ENCODE assay signal across 23 cellular contexts in the genomic region with DNA sequence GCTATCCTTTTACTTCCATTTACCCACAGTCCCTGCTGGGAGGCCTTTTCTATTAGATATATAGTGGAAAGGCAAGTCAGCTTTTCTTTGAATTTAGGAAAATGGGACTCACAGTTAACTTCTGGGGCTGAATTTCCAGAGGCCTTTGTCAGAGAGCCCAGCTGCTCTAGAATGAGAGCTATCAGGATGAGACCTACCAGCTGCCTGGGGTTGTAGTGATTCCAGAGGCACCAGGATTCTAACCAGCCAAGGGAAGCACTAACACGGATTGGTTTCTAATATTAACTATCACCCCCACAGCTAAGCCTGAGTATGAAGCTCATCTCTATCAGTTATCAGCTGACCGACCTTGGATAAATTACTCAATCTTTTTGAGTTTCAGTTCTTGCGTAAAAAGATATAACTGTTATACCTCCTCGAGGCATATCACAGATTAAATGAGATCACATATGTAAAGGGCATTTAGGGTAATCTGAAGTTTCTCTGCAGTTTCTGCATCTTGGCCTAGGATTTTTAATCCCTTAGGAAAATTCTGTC. TPM values are rescaled to one million over a fixed set of nuclear protein-coding genes. Genes with fewer than 3 reads are reported as not detected.
DNase-seq lines count a peak whose midpoint lies in the region; ATAC-seq and TF ChIP-seq lines count a peak whose summit lies in the region.
"Had no signal": no experiment of that assay in that cellular context is flagged by ENCODE, and none has a peak within 500 bp of the region (broad histone marks: within the 10 kb centered on the region; RNA-seq: fewer than 3 reads in every experiment).

No MANE protein-coding gene starts in this region.

- no peaks in the 10 kb centered on the region for H3K27me3 ChIP-seq in gastroesophageal sphincter
- no peaks in the 10 kb centered on the region for H3K27me3 ChIP-seq in tibial nerve
- H3K27me3 ChIP-seq: cardiac muscle cell, neural progenitor cell had no signal

- H3K9me3 ChIP-seq in gastroesophageal sphincter = no peaks in the 10 kb centered on the region
- no peaks in the 10 kb centered on the region for H3K9me3 ChIP-seq in tibial nerve

- no peak overlapping the region for H3K4me3 Mint-ChIP-seq in nephron progenitor cell
- H3K4me3 Mint-ChIP-seq: activated T-cell treated with anti-CD3 and anti-CD28 coated beads, Interleukin-2, amount 50 U/mL, for 4 hours; neural progenitor cell had no signal

- H3K27me3 Mint-ChIP-seq in nephron progenitor cell (ENCODE audit: low read depth, poor library complexity) = peaks cover 4% of the 10 kb centered on the region

- no peak for TF ChIP-seq POLR2A in gastroesophageal sphincter (IDR thresholded peaks at IDR 0.05)
- no peak for TF ChIP-seq POLR2A in tibial nerve (IDR thresholded peaks at IDR 0.05)

- DNase-seq in amniotic epithelial cell (ENCODE audit: low read depth) (peak; percentile 68), nephron progenitor cell (no peak), tibial nerve (ENCODE audit: low spot score in 2 of 2) (no peak), NCI-H1436 (lab: John Stamatoyannopoulos, UW) (no peak), GM10266 (ENCODE audit: extremely low spot score) (no peak)
- DNase-seq: activated CD4-positive, alpha-beta T cell treated with anti-CD3 and anti-CD28 coated beads for 4 hours; activated naive CD4-positive, alpha-beta T cell treated with anti-CD3 and anti-CD28 coated beads, Interleukin-2, amount 50 U/mL, for 16 hours; activated T-cell treated with anti-CD3 and anti-CD28 coated beads, Interleukin-2, amount 50 U/mL, for 4 hours; Calu3; foreskin fibroblast; Kasumi-1; left colon; NCI-H1048; NCI-H187 treated with DMSO at 0.1 percent for 48 hours; posterior cingulate gyrus; RPMI8226 had no signal

- peak overlapping the region; percentile 57 for H3K27ac Mint-ChIP-seq in nephron progenitor cell
- H3K27ac Mint-ChIP-seq: neural progenitor cell had no signal

- WGBS in gastroesophageal sphincter (ENCODE audit: low coverage in 1 of 2), 2 donors = 54 to 69% methylated on average over 4 of the region's 4 CpGs
- WGBS in tibial nerve, 2 donors = 77 to 81% methylated on average over 4 of the region's 4 CpGs

- H3K4me1 ChIP-seq in gastroesophageal sphincter (peaks cover 25 to 77% (median 28%) of the 10 kb centered on the region in 3 donors), tibial nerve (peaks cover 6 to 62% (median 33%) of the 10 kb centered on the region in 4 donors)
- H3K4me1 ChIP-seq: neural progenitor cell had no signal

- TF ChIP-seq EP300 in gastroesophageal sphincter (IDR thresholded peaks at IDR 0.05) (no peak), tibial nerve (IDR thresholded peaks at IDR 0.05) (no peak)

- no peak for ATAC-seq in gastroesophageal sphincter
- no peak for ATAC-seq in HG03045 (IDR thresholded peaks at IDR 0.05; ENCODE audit: unreplicated experiment)
- ATAC-seq: activated T-cell treated with anti-CD3 and anti-CD28 coated beads, Interleukin-2, amount 50 U/mL, for 4 hours; GM12878; left colon; SK-N-SH treated with all-trans-retinoic acid at 6 μM for 48 hours had no signal

- H3K36me3 ChIP-seq in gastroesophageal sphincter = no peaks in the 10 kb centered on the region
- H3K36me3 ChIP-seq in tibial nerve = no peaks in the 10 kb centered on the region
- H3K36me3 ChIP-seq: cardiac muscle cell, neural progenitor cell had no signal

- peaks cover 4% of the 10 kb centered on the region for H3K9me3 Mint-ChIP-seq in nephron progenitor cell

- H3K4me3 ChIP-seq in gastroesophageal sphincter (no peak overlapping the region), tibial nerve (no peak overlapping the region)
- H3K4me3 ChIP-seq: cardiac muscle cell, GM12878, neural progenitor cell had no signal

- no peaks in the 10 kb centered on the region for H3K4me1 Mint-ChIP-seq in nephron progenitor cell

- peak overlapping the region; percentile 82 to 87 (median 85) for H3K27ac ChIP-seq in gastroesophageal sphincter
- peak overlapping the region; percentile 36 to 94 (median 87) for H3K27ac ChIP-seq in tibial nerve
- H3K27ac ChIP-seq: C4-2B, cardiac muscle cell, neural progenitor cell had no signal

- TF ChIP-seq CTCF in gastroesophageal sphincter (IDR thresholded peaks at IDR 0.05) (no peak), nephron progenitor cell (IDR thresholded peaks at IDR 0.05) (no peak), tibial nerve (IDR thresholded peaks at IDR 0.05) (no peak), GM10266 (IDR thresholded peaks at IDR 0.05; ENCODE audit: control insufficient read depth, insufficient read depth, low read depth, missing control alignments) (no peak)

- no peaks in the 10 kb centered on the region for H3K36me3 Mint-ChIP-seq in nephron progenitor cell (ENCODE audit: low read depth)
- H3K36me3 Mint-ChIP-seq: neural progenitor cell had no signal

RNA-seq across cellular contexts. Expression of gene CALD1, which starts 56.6 kb away (rescaled TPM):
- total RNA-seq in gastroesophageal sphincter (1,000 to 10,000 TPM; 1,513 to 2,575 (median 1,808) TPM), tibial nerve (100 to 1,000 TPM; 320 to 870 (median 433) TPM)
